10 cellular contexts compared by ENCODE assay signal in genomic region chr16:75246504-75247205, GRCh38. TPM values are rescaled to one million over a fixed set of nuclear protein-coding genes. Genes with fewer than 3 reads are reported as not detected.
DNase-seq lines count a peak whose midpoint lies in the region; ATAC-seq, FAIRE-seq and TF ChIP-seq lines count a peak whose summit lies in the region.
"Had no signal": no experiment of that assay in that cellular context is flagged by ENCODE, and none has a peak within 500 bp of the region (broad histone marks: within the 10 kb centered on the region; RNA-seq: fewer than 3 reads in every experiment).

No MANE protein-coding gene starts in this region.

- FAIRE-seq in D721Med (lab: Jason Lieb, UNC) = no peak

- H3K9me3 Mint-ChIP-seq in activated T-cell treated with anti-CD3 and anti-CD28 coated beads, Interleukin-2, amount 50 U/mL, for 24 hours = no peaks in the 10 kb centered on the region
- H3K9me3 Mint-ChIP-seq in CD8-positive, alpha-beta T cell = no peaks in the 10 kb centered on the region
- H3K9me3 Mint-ChIP-seq: naive thymus-derived CD8-positive, alpha-beta T cell had no signal

- no peak for ATAC-seq in CD8-positive, alpha-beta T cell
- ATAC-seq: naive thymus-derived CD8-positive, alpha-beta T cell had no signal

- no peak overlapping the region for H3K4me3 Mint-ChIP-seq in activated T-cell treated with anti-CD3 and anti-CD28 coated beads, Interleukin-2, amount 50 U/mL, for 24 hours
- no peak overlapping the region for H3K4me3 Mint-ChIP-seq in CD8-positive, alpha-beta T cell
- H3K4me3 Mint-ChIP-seq: naive thymus-derived CD8-positive, alpha-beta T cell had no signal

- TF ChIP-seq CTCF in HEK293 (tag by site-specific recombination; IDR thresholded peaks at IDR 0.05) (no peak), liver (IDR thresholded peaks at IDR 0.05; ENCODE audit: low read depth, low read length, missing input control) (no peak), spleen (IDR thresholded peaks at IDR 0.05 in 8 of 11, conservative IDR thresholded peaks at IDR 0.05 in 3 of 11) (no peak), D721Med (IDR thresholded peaks at IDR 0.05; ENCODE audit: insufficient read depth, missing control alignments) (no peak)
- TF ChIP-seq CTCF in CD8-positive, alpha-beta T cell (IDR thresholded peaks at IDR 0.05) = no peak

- no peak for TF ChIP-seq RAD21 in liver (IDR thresholded peaks at IDR 0.05)

- no peak for TF ChIP-seq POLR2A in spleen (IDR thresholded peaks at IDR 0.05)

- no peak overlapping the region for H3K27ac Mint-ChIP-seq in activated T-cell treated with anti-CD3 and anti-CD28 coated beads, Interleukin-2, amount 50 U/mL, for 24 hours
- H3K27ac Mint-ChIP-seq in CD8-positive, alpha-beta T cell = no peak overlapping the region
- H3K27ac Mint-ChIP-seq: naive thymus-derived CD8-positive, alpha-beta T cell had no signal

- CTCF ChIA-PET in HEK293 (lab: Yijun Ruan, JAX) = interaction anchor here (1.3 to 2.4 kb wide), 2 partner anchors 13 to 155 kb away, joined by 6 read pairs; no protein-coding TSS in a partner anchor
- CTCF ChIA-PET in CD8-positive, alpha-beta T cell (lab: Charles Lee) = no interaction called here

- no peaks in the 10 kb centered on the region for H3K9me3 ChIP-seq in HEK293 (ENCODE audit: control insufficient read depth, insufficient read depth, low read depth, low read length)
- H3K9me3 ChIP-seq in liver (ENCODE audit: control insufficient read depth in 4 of 4, low read length in 3 of 4) = no peaks in the 10 kb centered on the region
- no peaks in the 10 kb centered on the region for H3K9me3 ChIP-seq in spleen
- no peaks in the 10 kb centered on the region for H3K9me3 ChIP-seq in CD8-positive, alpha-beta T cell (ENCODE audit: low read length)

- intact Hi-C loops in spleen (cut with DNase I; ENCODE audit: low total_unique reads) = no loop called here
- intact Hi-C loops in CD8-positive, alpha-beta T cell (cut with DNase I, micrococcal nuclease) = no loop called here

- peaks cover 10% of the 10 kb centered on the region for H3K4me1 Mint-ChIP-seq in activated T-cell treated with anti-CD3 and anti-CD28 coated beads, Interleukin-2, amount 50 U/mL, for 24 hours (ENCODE audit: low read depth)
- peaks cover 5% of the 10 kb centered on the region for H3K4me1 Mint-ChIP-seq in CD8-positive, alpha-beta T cell (ENCODE audit: low read depth)

- DNase-seq in caudate nucleus (lab: John Stamatoyannopoulos, UW) = no peak
- no peak for DNase-seq in spleen
- DNase-seq in activated T-cell treated with anti-CD3 and anti-CD28 coated beads, Interleukin-2, amount 50 U/mL, for 24 hours = no peak
- DNase-seq in CD8-positive, alpha-beta T cell = no peak
- DNase-seq in NCI-H1417 treated with DMSO at 0.1 percent for 48 hours (lab: John Stamatoyannopoulos, UW) = no peak
- DNase-seq in D721Med (ENCODE audit: insufficient read length, low spot score) = no peak
- DNase-seq: naive thymus-derived CD8-positive, alpha-beta T cell; NCI-H1048 had no signal

- peaks cover 2% of the 10 kb centered on the region; the same call in 1 of the 2 replicates for H3K4me1 ChIP-seq in HEK293 (ENCODE audit: control insufficient read depth, insufficient read depth, low read length)
- peaks cover 14 to 58% (median 38%) of the 10 kb centered on the region in 4 donors for H3K4me1 ChIP-seq in liver (ENCODE audit: control insufficient read depth in 4 of 4, insufficient read depth in 4 of 4, low read length in 3 of 4)
- peaks cover 29 to 96% (median 76%) of the 10 kb centered on the region in 6 donors for H3K4me1 ChIP-seq in spleen
- peaks cover 6% of the 10 kb centered on the region for H3K4me1 ChIP-seq in CD8-positive, alpha-beta T cell (ENCODE audit: insufficient read depth, low read length)

- H3K4me3 ChIP-seq in HEK293 (ENCODE audit: low read depth, low read length) = no peak overlapping the region
- H3K4me3 ChIP-seq in liver (ENCODE audit: low read depth in 1 of 3, low read length in 3 of 3) = no peak overlapping the region
- H3K4me3 ChIP-seq in spleen = peak overlapping the region in 1 of 8 donors; percentile 9
- H3K4me3 ChIP-seq in CD8-positive, alpha-beta T cell (ENCODE audit: low read depth, low read length) = no peak overlapping the region

- H3K36me3 Mint-ChIP-seq in activated T-cell treated with anti-CD3 and anti-CD28 coated beads, Interleukin-2, amount 50 U/mL, for 24 hours (ENCODE audit: low read depth) = no peaks in the 10 kb centered on the region
- no peaks in the 10 kb centered on the region for H3K36me3 Mint-ChIP-seq in CD8-positive, alpha-beta T cell
- H3K36me3 Mint-ChIP-seq: naive thymus-derived CD8-positive, alpha-beta T cell had no signal

- H3K9ac ChIP-seq in liver (ENCODE audit: low read depth in 1 of 2, low read length in 2 of 2) = no peak overlapping the region

- H3K27ac ChIP-seq in HEK293 (ENCODE audit: extremely low read depth, low read depth, low read length) (no peak overlapping the region), caudate nucleus (ENCODE audit: low read depth, low read length) (peak overlapping the region; percentile 99), liver (ENCODE audit: low read depth in 1 of 2, low read length in 2 of 2) (peak overlapping the region; percentile 87 to 89), spleen (peak overlapping the region; percentile 66 to 91 (median 84))
- no peak overlapping the region for H3K27ac ChIP-seq in CD8-positive, alpha-beta T cell (ENCODE audit: low read depth, low read length)

- H3K36me3 ChIP-seq in HEK293 (ENCODE audit: control insufficient read depth in 2 of 2, insufficient read depth in 1 of 2, low read length in 2 of 2) = peaks cover 0 to 30% of the 10 kb centered on the region in 2 experiments; a peak in 1 of 3 replicates
- peaks cover 1 to 8% (median 3%) of the 10 kb centered on the region in 4 donors for H3K36me3 ChIP-seq in liver (ENCODE audit: control insufficient read depth in 4 of 4, insufficient read depth in 3 of 4, low read depth in 1 of 4, low read length in 3 of 4)
- H3K36me3 ChIP-seq in spleen = peaks cover 0 to 15% (median 1%) of the 10 kb centered on the region in 6 donors
- H3K36me3 ChIP-seq in CD8-positive, alpha-beta T cell (ENCODE audit: insufficient read depth, low read length) = no peaks in the 10 kb centered on the region

- 91% methylated on average over 12 of the region's 12 CpGs for WGBS in liver
- WGBS in spleen, 5 donors = 58 to 83% (median 77%) methylated on average over 11 to 12 of the region's 12 CpGs

- POLR2A ChIA-PET in HEK293 (lab: Yijun Ruan, JAX) = no interaction called here
- POLR2A ChIA-PET in CD8-positive, alpha-beta T cell (lab: Charles Lee) = no interaction called here

- H3K27me3 ChIP-seq in liver (ENCODE audit: control insufficient read depth in 4 of 4, insufficient read depth in 4 of 4, low read length in 3 of 4) (no peaks in the 10 kb centered on the region), spleen (replicated peaks in 1 of 7) (peaks cover 0 to 90% (median 20%) of the 10 kb centered on the region in 7 donors)
- peaks cover 14% of the 10 kb centered on the region for H3K27me3 ChIP-seq in CD8-positive, alpha-beta T cell (ENCODE audit: insufficient read depth, low read length)

- H3K27me3 Mint-ChIP-seq in activated T-cell treated with anti-CD3 and anti-CD28 coated beads, Interleukin-2, amount 50 U/mL, for 24 hours = peaks cover 14% of the 10 kb centered on the region
- H3K27me3 Mint-ChIP-seq in CD8-positive, alpha-beta T cell (ENCODE audit: low read depth) = peaks cover 17% of the 10 kb centered on the region

TF ChIP-seq in HEK293, 187 proteins besides CTCF, POLR2A, EP300 and RAD21:
- TF ChIP-seq GLIS1 (tag by site-specific recombination; IDR thresholded peaks at IDR 0.05) (peak; percentile 77), YY1 (tag by site-specific recombination; IDR thresholded peaks at IDR 0.05) (no peak), ZNF324 (tag by site-specific recombination; IDR thresholded peaks at IDR 0.05) (no peak), ZBTB21 (tag by site-specific recombination; IDR thresholded peaks at IDR 0.05) (no peak), ZNF791 (tag by site-specific recombination; IDR thresholded peaks at IDR 0.05) (no peak), GLIS2 (tag by site-specific recombination; IDR thresholded peaks at IDR 0.05) (peak; percentile 35)

TF ChIP-seq in liver, 16 proteins besides CTCF, POLR2A, EP300 and RAD21 (continues in another document):
- TF ChIP-seq GABPA (IDR thresholded peaks at IDR 0.05 in 1 of 2, conservative IDR thresholded peaks at IDR 0.05 in 1 of 2) (no peak), RXRA (IDR thresholded peaks at IDR 0.05) (no peak), FOXA1 (IDR thresholded peaks at IDR 0.05) (no peak), ATF3 (IDR thresholded peaks at IDR 0.05) (no peak), HNF4A (conservative IDR thresholded peaks at IDR 0.05) (no peak)
- TF ChIP-seq, protein P1, sequence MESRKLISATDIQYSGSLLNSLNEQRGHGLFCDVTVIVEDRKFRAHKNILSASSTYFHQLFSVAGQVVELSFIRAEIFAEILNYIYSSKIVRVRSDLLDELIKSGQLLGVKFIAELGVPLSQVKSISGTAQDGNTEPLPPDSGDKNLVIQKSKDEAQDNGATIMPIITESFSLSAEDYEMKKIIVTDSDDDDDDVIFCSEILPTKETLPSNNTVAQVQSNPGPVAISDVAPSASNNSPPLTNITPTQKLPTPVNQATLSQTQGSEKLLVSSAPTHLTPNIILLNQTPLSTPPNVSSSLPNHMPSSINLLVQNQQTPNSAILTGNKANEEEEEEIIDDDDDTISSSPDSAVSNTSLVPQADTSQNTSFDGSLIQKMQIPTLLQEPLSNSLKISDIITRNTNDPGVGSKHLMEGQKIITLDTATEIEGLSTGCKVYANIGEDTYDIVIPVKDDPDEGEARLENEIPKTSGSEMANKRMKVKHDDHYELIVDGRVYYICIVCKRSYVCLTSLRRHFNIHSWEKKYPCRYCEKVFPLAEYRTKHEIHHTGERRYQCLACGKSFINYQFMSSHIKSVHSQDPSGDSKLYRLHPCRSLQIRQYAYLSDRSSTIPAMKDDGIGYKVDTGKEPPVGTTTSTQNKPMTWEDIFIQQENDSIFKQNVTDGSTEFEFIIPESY (IDR thresholded peaks at IDR 0.05) = no peak

RNA-seq across cellular contexts. Expression of gene BCAR1, which starts 4.8 kb away (rescaled TPM):
- 10 to 100 TPM; 10.1 to 32.2 TPM for total RNA-seq in liver
- polyA plus RNA-seq in liver = 10 to 100 TPM; 11.3 to 29.0 TPM
- total RNA-seq in spleen = 100 to 1,000 TPM in 3 of 7 donors, 10 to 100 TPM in 4; 62.2 to 164 (median 79.8) TPM
- polyA plus RNA-seq in spleen = 10 to 100 TPM; 14.6 to 71.2 (median 29.7) TPM
- not detected for total RNA-seq in CD8-positive, alpha-beta T cell
- polyA plus RNA-seq: naive thymus-derived CD8-positive, alpha-beta T cell had no signal

RNA-seq across cellular contexts. Expression of gene CTRB1, which starts 27.9 kb away (rescaled TPM):
- total RNA-seq in liver = not detected
- not detected for polyA plus RNA-seq in liver
- total RNA-seq in spleen = 10 to 100 TPM in 1 of 7 donors, 1 to 10 TPM in 4, not detected in 2; 2.2 to 25.2 (median 4.4) TPM
- 1 to 10 TPM in 2 of 3 donors, under 1 TPM in 1; 0.59 to 2.7 (median 1.5) TPM for polyA plus RNA-seq in spleen
- total RNA-seq in CD8-positive, alpha-beta T cell = not detected
- total RNA-seq: naive thymus-derived CD8-positive, alpha-beta T cell had no signal
- polyA plus RNA-seq: naive thymus-derived CD8-positive, alpha-beta T cell had no signal

RNA-seq across cellular contexts. Expression of gene CTRB2, which starts 39.7 kb away (rescaled TPM):
- under 1 TPM in 1 of 2 donors, not detected in 1; 0.33 TPM for total RNA-seq in liver
- under 1 TPM in 1 of 2 donors, not detected in 1; 0.09 TPM for polyA plus RNA-seq in liver
- 10 to 100 TPM in 1 of 7 donors, 1 to 10 TPM in 5, not detected in 1; 1.3 to 11.8 (median 3.7) TPM for total RNA-seq in spleen
- polyA plus RNA-seq in spleen = 1 to 10 TPM in 2 of 3 donors, under 1 TPM in 1; 0.58 to 1.3 (median 1.2) TPM
- not detected for total RNA-seq in CD8-positive, alpha-beta T cell
- total RNA-seq: naive thymus-derived CD8-positive, alpha-beta T cell had no signal
- polyA plus RNA-seq: naive thymus-derived CD8-positive, alpha-beta T cell had no signal

Comparison
In these comparisons a context has a peak if more than half of its experiments do, and no peak if none do; other contexts are left out.
1. H3K27ac ChIP-seq: peak in caudate nucleus (single experiment), liver (2 of 2) and spleen (8 of 8); none in HEK293 (single experiment) and CD8-positive, alpha-beta T cell (single experiment).
2. RNA of gene BCAR1, which starts 4.8 kb away (total RNA-seq): 62.2 to 164 TPM in spleen and 10.1 to 32.2 TPM in liver; not detected in CD8-positive, alpha-beta T cell; every median in the first group is over 10 times any median in the second.